8 cellular contexts compared by ENCODE assay signal in the genomic region with DNA sequence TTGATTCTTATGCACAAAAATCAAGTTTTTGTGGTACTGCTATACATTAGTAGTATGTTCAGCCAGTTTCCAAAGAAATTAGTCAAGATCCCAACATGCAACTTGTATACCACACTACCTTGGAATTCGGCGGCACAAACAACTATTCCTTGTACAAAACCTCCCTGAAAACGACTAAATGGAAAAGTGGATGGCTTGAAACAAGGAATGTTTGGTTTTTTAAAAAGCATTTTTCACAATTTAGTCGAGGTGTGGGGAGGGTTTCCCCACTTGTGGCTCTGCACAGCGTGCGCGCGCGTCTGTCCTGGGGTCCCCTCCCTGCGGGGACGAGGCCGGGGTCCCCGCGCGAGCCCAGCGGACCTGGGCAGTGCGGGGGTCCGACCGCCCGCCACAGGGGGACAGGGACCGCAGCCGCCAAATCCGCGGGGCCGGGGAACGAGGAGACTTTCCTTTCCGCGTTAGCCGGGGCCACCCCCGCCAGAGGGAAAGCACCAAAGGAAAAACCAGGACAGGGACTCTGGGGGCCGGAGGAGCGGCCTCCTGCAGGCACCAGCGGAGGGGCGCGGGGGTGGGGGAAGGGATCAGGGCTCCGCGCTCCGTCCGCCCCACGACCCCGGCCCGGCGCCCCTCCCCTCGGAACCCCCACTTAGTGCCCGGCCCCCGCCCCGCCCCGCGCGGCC. TPM values are rescaled to one million over a fixed set of nuclear protein-coding genes. Genes with fewer than 3 reads are reported as not detected.
DNase-seq lines count a peak whose midpoint lies in the region; ATAC-seq, FAIRE-seq and TF ChIP-seq lines count a peak whose summit lies in the region.

No MANE protein-coding gene starts in this region.

- H3K27ac Mint-ChIP-seq in activated naive CD8-positive, alpha-beta T cell, result no peak overlapping the region

- no peaks in the 10 kb centered on the region for H3K9me3 Mint-ChIP-seq in activated naive CD8-positive, alpha-beta T cell (ENCODE audit: low read depth)

- peak overlapping the region; percentile 94 for H3K27ac ChIP-seq in psoas muscle

- FAIRE-seq in D721Med (lab: Jason Lieb, UNC) (peak; percentile 95), RCC 7860 (lab: Jason Lieb, UNC) (no peak)

- DNase-seq in D721Med (ENCODE audit: insufficient read length, low spot score) (peak; percentile 79), left ventricle myocardium superior (peak; percentile 58), psoas muscle (peak; percentile 58 to 71), activated gamma-delta T cell (lab: John Stamatoyannopoulos, UW) (no peak), RCC 7860 (ENCODE audit: low spot score) (no peak)

- intact Hi-C loops in left ventricle myocardium superior (cut with micrococcal nuclease) (no loop called here), psoas muscle (cut with DNase I) (loop anchor here (2.0 to 5.0 kb wide), 4 partner anchors 49 to 134 kb away; partner anchors contain the start of gene RTTN (in 2 of the 2))

- TF ChIP-seq CTCF in D721Med (IDR thresholded peaks at IDR 0.05; ENCODE audit: insufficient read depth, missing control alignments), result no peak
- TF ChIP-seq CTCF in psoas muscle (IDR thresholded peaks at IDR 0.05), result no peak

- H3K4me3 ChIP-seq in psoas muscle, result peak overlapping the region; percentile 89

- no peaks in the 10 kb centered on the region for H3K9me3 ChIP-seq in psoas muscle

- H3K36me3 ChIP-seq in psoas muscle (ENCODE audit: insufficient read depth in 1 of 2, low read depth in 1 of 2), result no peaks in the 10 kb centered on the region

- no peaks in the 10 kb centered on the region for H3K27me3 ChIP-seq in psoas muscle (ENCODE audit: insufficient read depth in 3 of 3, low read length in 2 of 3)

- peak; percentile 21 for ATAC-seq in GM19372 (IDR thresholded peaks at IDR 0.05; ENCODE audit: low read depth, unreplicated experiment)
- ATAC-seq in HG03378 (IDR thresholded peaks at IDR 0.05; ENCODE audit: unreplicated experiment), result peak; percentile 30
- ATAC-seq in left ventricle myocardium superior, result peak; percentile 12
- ATAC-seq in psoas muscle, result peak; percentile 50 to 66 (median 60)

- H3K27me3 Mint-ChIP-seq in activated naive CD8-positive, alpha-beta T cell, result peaks cover 28% of the 10 kb centered on the region

- peaks cover 12% of the 10 kb centered on the region for H3K4me1 Mint-ChIP-seq in activated naive CD8-positive, alpha-beta T cell (ENCODE audit: low read depth)

- H3K36me3 Mint-ChIP-seq in activated naive CD8-positive, alpha-beta T cell, result no peaks in the 10 kb centered on the region

- 2 to 7% (median 3%) methylated on average over 23 to 50 of the region's 50 CpGs for WGBS in psoas muscle, 3 donors

- peak overlapping the region; percentile 76 for H3K4me3 Mint-ChIP-seq in activated naive CD8-positive, alpha-beta T cell

- H3K4me1 ChIP-seq in psoas muscle, result peaks cover 33% of the 10 kb centered on the region

RNA-seq across cellular contexts. Expression of gene SOCS6, which starts 0.5 kb away (rescaled TPM):
- 23.2 TPM for total RNA-seq in left ventricle myocardium superior
- 10 to 100 TPM; 19.1 to 30.2 (median 24.9) TPM for total RNA-seq in psoas muscle
- polyA plus RNA-seq in psoas muscle, result 10 to 100 TPM in 1 of 3 donors, 1 to 10 TPM in 2; 7.3 to 13.8 (median 7.4) TPM

Comparison
In these comparisons a context has a peak if more than half of its experiments do, and no peak if none do; other contexts are left out.
1. DNase-seq: peak in D721Med (single experiment), left ventricle myocardium superior (single experiment) and psoas muscle (2 of 2); none in activated gamma-delta T cell (single experiment) and RCC 7860 (single experiment).
2. Peak in every context shown above with its lines, with median percentiles within 50 percentile points of each other: ATAC-seq.